Comparison of ENCODE assay signal across 28 cellular contexts in the genomic region with DNA sequence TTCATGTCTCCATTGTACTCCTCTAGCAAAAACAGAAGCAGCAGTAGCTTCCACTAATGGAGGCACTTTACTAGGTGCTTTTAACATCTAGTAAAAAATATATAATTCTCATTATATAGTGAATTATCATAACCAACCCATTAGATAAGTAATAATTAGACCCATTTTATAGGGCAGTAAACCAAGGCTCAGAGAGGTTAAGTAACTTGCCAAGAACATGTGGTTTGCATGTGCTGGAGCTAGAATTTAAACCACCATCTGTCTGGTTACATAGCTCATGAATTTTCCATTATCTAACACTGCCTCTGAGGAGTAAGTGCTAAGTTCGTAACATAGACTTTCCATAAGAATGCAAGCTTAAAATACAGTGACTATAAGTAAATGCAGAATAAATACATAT. TPM values are rescaled to one million over a fixed set of nuclear protein-coding genes. Genes with fewer than 3 reads are reported as not detected.
DNase-seq lines count a peak whose midpoint lies in the region; ATAC-seq and TF ChIP-seq lines count a peak whose summit lies in the region.
"Had no signal": no experiment of that assay in that cellular context is flagged by ENCODE, and none has a peak within 500 bp of the region (broad histone marks: within the 10 kb centered on the region; RNA-seq: fewer than 3 reads in every experiment).

No MANE protein-coding gene starts in this region.

- peaks cover 97% of the 10 kb centered on the region for H3K79me2 ChIP-seq in MM.1S (ENCODE audit: low read length)

- H3K4me1 Mint-ChIP-seq in activated T-helper 2 cell treated with anti-CD3 and anti-CD28 coated beads, Interferon-gamma antibody, Interleukin-2, Interleukin-4, amounts not matched to agents 10 μg/mL and 5 μg/mL and 100 μg/mL, durations not matched to agents 14 hours and 24 hours and 36 hours (ENCODE audit: low read depth): peaks cover 20% of the 10 kb centered on the region
- H3K4me1 Mint-ChIP-seq in activated T-cell treated with anti-CD3 and anti-CD28 coated beads, Interleukin-2, amount 50 U/mL, for 24 hours (ENCODE audit: low read depth): peaks cover 16% of the 10 kb centered on the region

- H3K9me2 ChIP-seq in MM.1S (replicated peaks; ENCODE audit: insufficient read depth, low read length): no peaks in the 10 kb centered on the region

- H4K20me1 ChIP-seq in MM.1S (ENCODE audit: insufficient read depth, low read length): 0 out of 2 replicates have a peak, but pooled peaks cover 10% of the 10 kb centered on the region

- H3K4me2 ChIP-seq in MM.1S (ENCODE audit: low read depth, low read length): no peak overlapping the region

- H3K27ac ChIP-seq in transverse colon: peak overlapping the region in 1 of 4 donors; percentile 83
- no peak overlapping the region for H3K27ac ChIP-seq in MM.1S (ENCODE audit: low read length)
- H3K27ac ChIP-seq: SJCRH30 had no signal

- WGBS in transverse colon (ENCODE audit: low coverage in 1 of 2), 2 donors: 92 to 95% methylated on average over 1 of the region's 1 CpG

- DNase-seq in NAMALWA (ENCODE audit: low spot score) (peak; percentile 23), fibroblast of peridontal ligament (ENCODE audit: extremely low read depth) (peak; percentile 31), transverse colon (no peak), MM.1S (no peak)
- DNase-seq in activated T-helper 2 cell treated with anti-CD3 and anti-CD28 coated beads, Interferon-gamma antibody, Interleukin-2, Interleukin-4, amounts not matched to agents 10 μg/mL and 5 μg/mL and 100 μg/mL, durations not matched to agents 14 hours and 24 hours and 36 hours (ENCODE audit: low spot score): no peak
- DNase-seq in activated T-cell treated with anti-CD3 and anti-CD28 coated beads, Interleukin-2, amount 50 U/mL, for 24 hours: no peak
- DNase-seq: ACHN; BE2C; CD8-positive, alpha-beta memory T cell; DMS53; GOT3; HFFc6; KG1; MG63; NCI-H1048; NCI-H1417; NCI-H1694; NCI-H2029 treated with DMSO at 0.1 percent for 48 hours; NCI-H446 treated with DMSO at 0.1 percent for 48 hours; NCI-H526; NCI-H82; PC-9; SJCRH30 had no signal

- in situ Hi-C loops in transverse colon (cut with MboI; ENCODE audit: low pct_ligation_motif_present in 1 of 4, low pct_unique_long_range_greater_than_20kb in 1 of 4, low sequenced_read_pairs in 3 of 4): no loop called here

- no peaks in the 10 kb centered on the region for H3K36me3 ChIP-seq in transverse colon
- 0 out of 2 replicates have a peak, but pooled peaks cover 8% of the 10 kb centered on the region for H3K36me3 ChIP-seq in MM.1S (replicated peaks; ENCODE audit: insufficient read depth, low read length)
- H3K36me3 ChIP-seq: BE2C, HAP-1, MG63 had no signal

- peaks cover 41% of the 10 kb centered on the region for H3K36me3 Mint-ChIP-seq in activated T-helper 2 cell treated with anti-CD3 and anti-CD28 coated beads, Interferon-gamma antibody, Interleukin-2, Interleukin-4, amounts not matched to agents 10 μg/mL and 5 μg/mL and 100 μg/mL, durations not matched to agents 14 hours and 24 hours and 36 hours (ENCODE audit: low read depth)
- H3K36me3 Mint-ChIP-seq in activated T-cell treated with anti-CD3 and anti-CD28 coated beads, Interleukin-2, amount 50 U/mL, for 24 hours (ENCODE audit: low read depth): peaks cover 10% of the 10 kb centered on the region

- H3K4me3 Mint-ChIP-seq in activated T-helper 2 cell treated with anti-CD3 and anti-CD28 coated beads, Interferon-gamma antibody, Interleukin-2, Interleukin-4, amounts not matched to agents 10 μg/mL and 5 μg/mL and 100 μg/mL, durations not matched to agents 14 hours and 24 hours and 36 hours (ENCODE audit: low read depth): no peak overlapping the region
- no peak overlapping the region for H3K4me3 Mint-ChIP-seq in activated T-cell treated with anti-CD3 and anti-CD28 coated beads, Interleukin-2, amount 50 U/mL, for 24 hours
- H3K4me3 Mint-ChIP-seq: CD14-positive monocyte; CD8-positive, alpha-beta memory T cell; HFFc6 had no signal

- no peak overlapping the region for H3K9ac ChIP-seq in MM.1S (ENCODE audit: low read length)

- H3K27me3 Mint-ChIP-seq in activated T-helper 2 cell treated with anti-CD3 and anti-CD28 coated beads, Interferon-gamma antibody, Interleukin-2, Interleukin-4, amounts not matched to agents 10 μg/mL and 5 μg/mL and 100 μg/mL, durations not matched to agents 14 hours and 24 hours and 36 hours (ENCODE audit: low read depth): no peaks in the 10 kb centered on the region
- H3K27me3 Mint-ChIP-seq in activated T-cell treated with anti-CD3 and anti-CD28 coated beads, Interleukin-2, amount 50 U/mL, for 24 hours: no peaks in the 10 kb centered on the region
- H3K27me3 Mint-ChIP-seq: CD8-positive, alpha-beta memory T cell had no signal

- H3K4me3 ChIP-seq in transverse colon (no peak overlapping the region), MM.1S (ENCODE audit: low read length) (no peak overlapping the region)
- H3K4me3 ChIP-seq: HAP-1, MG63, PC-9, SJCRH30 had no signal

- TF ChIP-seq CTCF in transverse colon (IDR thresholded peaks at IDR 0.05) (no peak), MM.1S (IDR thresholded peaks at IDR 0.05; ENCODE audit: low read length) (no peak)

- TF ChIP-seq EP300 in transverse colon (IDR thresholded peaks at IDR 0.05; ENCODE audit: low read depth): no peak

- no peak for ATAC-seq in GM18861 (IDR thresholded peaks at IDR 0.05; ENCODE audit: unreplicated experiment)
- ATAC-seq: Right ventricle myocardium inferior, SK-N-SH treated with all-trans-retinoic acid at 6 μM for 48 hours had no signal

- H3K27ac Mint-ChIP-seq in activated T-helper 2 cell treated with anti-CD3 and anti-CD28 coated beads, Interferon-gamma antibody, Interleukin-2, Interleukin-4, amounts not matched to agents 10 μg/mL and 5 μg/mL and 100 μg/mL, durations not matched to agents 14 hours and 24 hours and 36 hours: peak overlapping the region; percentile 29
- no peak overlapping the region for H3K27ac Mint-ChIP-seq in activated T-cell treated with anti-CD3 and anti-CD28 coated beads, Interleukin-2, amount 50 U/mL, for 24 hours

- H3F3A ChIP-seq in MM.1S (ENCODE audit: insufficient read depth, low read length): no peaks in the 10 kb centered on the region

- no peak for TF ChIP-seq POLR2A in transverse colon (IDR thresholded peaks at IDR 0.05)

- no peak overlapping the region for H2AFZ ChIP-seq in MM.1S (ENCODE audit: low read length)
- H2AFZ ChIP-seq: PC-9 had no signal

- H3K27me3 ChIP-seq in transverse colon: no peaks in the 10 kb centered on the region
- H3K27me3 ChIP-seq in MM.1S (replicated peaks; ENCODE audit: insufficient read depth, low read length): no peaks in the 10 kb centered on the region
- H3K27me3 ChIP-seq: BE2C, MG63, SJCRH30 had no signal

- H3K9me3 Mint-ChIP-seq in activated T-helper 2 cell treated with anti-CD3 and anti-CD28 coated beads, Interferon-gamma antibody, Interleukin-2, Interleukin-4, amounts not matched to agents 10 μg/mL and 5 μg/mL and 100 μg/mL, durations not matched to agents 14 hours and 24 hours and 36 hours: no peaks in the 10 kb centered on the region
- no peaks in the 10 kb centered on the region for H3K9me3 Mint-ChIP-seq in activated T-cell treated with anti-CD3 and anti-CD28 coated beads, Interleukin-2, amount 50 U/mL, for 24 hours
- H3K9me3 Mint-ChIP-seq: CD14-positive monocyte; CD8-positive, alpha-beta memory T cell; HFFc6 had no signal

- intact Hi-C loops in activated T-helper 2 cell treated with anti-CD3 and anti-CD28 coated beads, Interferon-gamma antibody, Interleukin-2, Interleukin-4, amounts not matched to agents 10 μg/mL and 5 μg/mL and 100 μg/mL, durations not matched to agents 14 hours and 24 hours and 36 hours (cut with micrococcal nuclease): loop anchor here (2.0 kb wide), 1 partner anchor 43 kb away; the partner anchor contains the start of gene CREB3L2
- intact Hi-C loops in transverse colon (cut with DNase I; ENCODE audit: low total_unique reads): loop anchor here (5.0 kb wide), 1 partner anchor 32 kb away; no protein-coding TSS in a partner anchor

- H3K4me1 ChIP-seq in transverse colon: peaks cover 3 to 23% (median 10%) of the 10 kb centered on the region in 4 donors
- no peaks in the 10 kb centered on the region for H3K4me1 ChIP-seq in MM.1S (ENCODE audit: low read length)
- H3K4me1 ChIP-seq: HAP-1, SJCRH30 had no signal

- no peaks in the 10 kb centered on the region for H3K9me3 ChIP-seq in transverse colon
- no peaks in the 10 kb centered on the region for H3K9me3 ChIP-seq in MM.1S (replicated peaks; ENCODE audit: insufficient read depth, low read length)
- H3K9me3 ChIP-seq: BE2C, HAP-1, MG63, SJCRH30 had no signal

RNA-seq across cellular contexts. Expression of gene CREB3L2, which starts 41.9 kb away (rescaled TPM):
- total RNA-seq in activated T-helper 2 cell treated with anti-CD3 and anti-CD28 coated beads, Interferon-gamma antibody, Interleukin-2, Interleukin-4, amounts not matched to agents 10 μg/mL and 5 μg/mL and 100 μg/mL, durations not matched to agents 14 hours and 24 hours and 36 hours: 58.6 and 65.6 TPM in 2 replicates
- 10 to 100 TPM; 16.4 to 37.0 (median 19.9) TPM for total RNA-seq in transverse colon

Comparison
In these comparisons a context has a peak if more than half of its experiments do, and no peak if none do; other contexts are left out.
1. DNase-seq: peak in NAMALWA (single experiment) and fibroblast of peridontal ligament (single experiment); none in activated T-helper 2 cell treated with anti-CD3 and anti-CD28 coated beads, Interferon-gamma antibody, Interleukin-2, Interleukin-4, amounts not matched to agents 10 μg/mL and 5 μg/mL and 100 μg/mL, durations not matched to agents 14 hours and 24 hours and 36 hours (single experiment), activated T-cell treated with anti-CD3 and anti-CD28 coated beads, Interleukin-2, amount 50 U/mL, for 24 hours (single experiment), transverse colon (single experiment) and MM.1S (single experiment).